In the genomic region with DNA sequence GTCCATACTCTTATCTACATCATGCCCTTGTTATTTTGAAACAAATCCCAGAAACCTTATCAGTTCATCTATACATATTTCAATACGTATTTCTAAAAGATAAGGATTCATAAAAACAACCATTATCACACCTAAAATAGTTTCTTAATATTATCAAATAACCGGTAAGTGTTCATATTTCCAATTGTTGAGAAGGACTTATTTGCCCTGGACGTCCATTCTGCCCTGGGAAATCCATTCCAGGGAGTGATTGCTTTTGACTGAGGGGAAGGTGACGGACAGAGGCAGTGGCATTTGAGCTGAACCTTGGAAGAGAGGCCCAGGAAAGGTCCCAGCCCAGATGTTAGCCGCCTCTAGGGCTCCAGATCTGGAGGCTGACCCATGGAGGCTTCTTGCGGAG, we compare ENCODE assay signal across 17 cellular contexts. TPM values are rescaled to one million over a fixed set of nuclear protein-coding genes. Genes with fewer than 3 reads are reported as not detected.
DNase-seq lines count a peak whose midpoint lies in the region; ATAC-seq and TF ChIP-seq lines count a peak whose summit lies in the region.
"Had no signal": no experiment of that assay in that cellular context is flagged by ENCODE, and none has a peak within 500 bp of the region (broad histone marks: within the 10 kb centered on the region; RNA-seq: fewer than 3 reads in every experiment).

No MANE protein-coding gene starts in this region.

- H3K36me3 Mint-ChIP-seq in endothelial cell (ENCODE audit: low read depth, unreplicated experiment) = peaks cover 4% of the 10 kb centered on the region
- H3K36me3 Mint-ChIP-seq: CD4-positive, alpha-beta memory T cell had no signal

- H3K27me3 ChIP-seq in lung (ENCODE audit: control insufficient read depth, insufficient read depth) (no peaks in the 10 kb centered on the region), psoas muscle (ENCODE audit: insufficient read depth in 3 of 3, low read length in 2 of 3) (peaks cover 0 to 10% (median 0%) of the 10 kb centered on the region in 3 donors)
- H3K27me3 ChIP-seq: SJSA1 had no signal

- peak overlapping the region; percentile 79 for H3K4me3 Mint-ChIP-seq in endothelial cell (ENCODE audit: unreplicated experiment)
- H3K4me3 Mint-ChIP-seq: CD4-positive, alpha-beta memory T cell; H9 had no signal

- DNase-seq in caudate nucleus (lab: John Stamatoyannopoulos, UW) = no peak
- DNase-seq in endothelial cell (ENCODE audit: low spot score) = no peak
- no peak for DNase-seq in lung (ENCODE audit: low spot score)
- DNase-seq in psoas muscle = no peak
- DNase-seq in COR-L47 (lab: John Stamatoyannopoulos, UW) = no peak
- no peak for DNase-seq in NCI-H2029 treated with DMSO at 0.1 percent for 48 hours (lab: John Stamatoyannopoulos, UW)
- DNase-seq: CD4-positive, alpha-beta memory T cell; H9; NCI-H187 treated with DMSO at 0.1 percent for 48 hours; NCI-H446 treated with DMSO at 0.1 percent for 48 hours; NCI-H774; PC-3 had no signal

- intact Hi-C loops in psoas muscle (cut with DNase I) = no loop called here

- peak overlapping the region; percentile 84 for H3K27ac Mint-ChIP-seq in endothelial cell (ENCODE audit: unreplicated experiment)
- H3K27ac Mint-ChIP-seq: CD4-positive, alpha-beta memory T cell; H9 had no signal

- peak overlapping the region; percentile 21 for H3K27ac ChIP-seq in caudate nucleus (ENCODE audit: low read depth, low read length)
- peak overlapping the region; percentile 23 to 37 for H3K27ac ChIP-seq in lung (ENCODE audit: low read depth in 1 of 2, low read length in 1 of 2)
- H3K27ac ChIP-seq in psoas muscle = peak overlapping the region; percentile 55
- H3K27ac ChIP-seq: RWPE1, SJSA1 had no signal

- no peaks in the 10 kb centered on the region for H3K9me3 Mint-ChIP-seq in endothelial cell (ENCODE audit: unreplicated experiment)
- H3K9me3 Mint-ChIP-seq: CD4-positive, alpha-beta memory T cell had no signal

- H3K4me1 ChIP-seq in lung (ENCODE audit: control insufficient read depth in 2 of 2, insufficient read depth in 2 of 2, low read length in 2 of 2) = peaks cover 0 to 12% of the 10 kb centered on the region in 2 donors
- H3K4me1 ChIP-seq in psoas muscle = peaks cover 26% of the 10 kb centered on the region

- TF ChIP-seq CTCF in endothelial cell (IDR thresholded peaks at IDR 0.05; ENCODE audit: unreplicated experiment) (no peak), lung (IDR thresholded peaks at IDR 0.05; ENCODE audit: control extremely low read depth, extremely low read depth) (no peak), psoas muscle (IDR thresholded peaks at IDR 0.05) (no peak)

- ATAC-seq in lung (ENCODE audit: insufficient read depth, low FRiP score) (no peak), psoas muscle (no peak), HG03432 (IDR thresholded peaks at IDR 0.05; ENCODE audit: unreplicated experiment) (no peak), HG02678 (IDR thresholded peaks at IDR 0.05; ENCODE audit: unreplicated experiment) (no peak)
- ATAC-seq: GM12878, PC-3 had no signal

- H3K4me3 ChIP-seq in lung (no peak overlapping the region), psoas muscle (peak overlapping the region; percentile 25)
- H3K4me3 ChIP-seq: GM12878, SJSA1 had no signal

- peaks cover 8% of the 10 kb centered on the region for H3K27me3 Mint-ChIP-seq in endothelial cell (ENCODE audit: unreplicated experiment)

- no peaks in the 10 kb centered on the region for H3K36me3 ChIP-seq in lung (ENCODE audit: control insufficient read depth in 2 of 2, insufficient read depth in 2 of 2, low read length in 2 of 2)
- no peaks in the 10 kb centered on the region for H3K36me3 ChIP-seq in psoas muscle (ENCODE audit: insufficient read depth in 1 of 2, low read depth in 1 of 2)
- H3K36me3 ChIP-seq: SJSA1 had no signal

- H3K4me1 Mint-ChIP-seq in endothelial cell (ENCODE audit: unreplicated experiment) = peaks cover 48% of the 10 kb centered on the region

- 54 to 58% methylated on average over 6 of the region's 6 CpGs for WGBS in lung, 2 donors
- WGBS in psoas muscle, 3 donors = 57 to 80% (median 62%) methylated on average over 5 to 6 of the region's 6 CpGs

- peaks cover 0 to 5% of the 10 kb centered on the region in 2 donors for H3K9me3 ChIP-seq in lung (ENCODE audit: control insufficient read depth in 2 of 2, insufficient read depth in 1 of 2, low read length in 1 of 2)
- no peaks in the 10 kb centered on the region for H3K9me3 ChIP-seq in psoas muscle
- H3K9me3 ChIP-seq: SJSA1 had no signal

RNA-seq across cellular contexts. Expression of gene STARD8, which starts 49.6 kb away (rescaled TPM):
- total RNA-seq in endothelial cell (ENCODE audit: unreplicated experiment) = 82.7 TPM
- total RNA-seq in lung = 10 to 100 TPM; 17.5 to 20.2 TPM
- 10 to 100 TPM in 1 of 2 donors, 1 to 10 TPM in 1; 5.7 to 19.4 TPM for polyA plus RNA-seq in lung
- total RNA-seq in psoas muscle = 10 to 100 TPM in 2 of 4 donors, 1 to 10 TPM in 2; 8.2 to 15.8 (median 11.5) TPM
- polyA plus RNA-seq in psoas muscle = 10 to 100 TPM in 1 of 3 donors, 1 to 10 TPM in 2; 4.2 to 25.8 (median 5.0) TPM
